Comparison of ENCODE assay signal across 8 cellular contexts in genomic region chr11:65780770-65781151, GRCh38. TPM values are rescaled to one million over a fixed set of nuclear protein-coding genes. Genes with fewer than 3 reads are reported as not detected.
DNase-seq lines count a peak whose midpoint lies in the region; ATAC-seq, FAIRE-seq and TF ChIP-seq lines count a peak whose summit lies in the region.

A gene with protein sequence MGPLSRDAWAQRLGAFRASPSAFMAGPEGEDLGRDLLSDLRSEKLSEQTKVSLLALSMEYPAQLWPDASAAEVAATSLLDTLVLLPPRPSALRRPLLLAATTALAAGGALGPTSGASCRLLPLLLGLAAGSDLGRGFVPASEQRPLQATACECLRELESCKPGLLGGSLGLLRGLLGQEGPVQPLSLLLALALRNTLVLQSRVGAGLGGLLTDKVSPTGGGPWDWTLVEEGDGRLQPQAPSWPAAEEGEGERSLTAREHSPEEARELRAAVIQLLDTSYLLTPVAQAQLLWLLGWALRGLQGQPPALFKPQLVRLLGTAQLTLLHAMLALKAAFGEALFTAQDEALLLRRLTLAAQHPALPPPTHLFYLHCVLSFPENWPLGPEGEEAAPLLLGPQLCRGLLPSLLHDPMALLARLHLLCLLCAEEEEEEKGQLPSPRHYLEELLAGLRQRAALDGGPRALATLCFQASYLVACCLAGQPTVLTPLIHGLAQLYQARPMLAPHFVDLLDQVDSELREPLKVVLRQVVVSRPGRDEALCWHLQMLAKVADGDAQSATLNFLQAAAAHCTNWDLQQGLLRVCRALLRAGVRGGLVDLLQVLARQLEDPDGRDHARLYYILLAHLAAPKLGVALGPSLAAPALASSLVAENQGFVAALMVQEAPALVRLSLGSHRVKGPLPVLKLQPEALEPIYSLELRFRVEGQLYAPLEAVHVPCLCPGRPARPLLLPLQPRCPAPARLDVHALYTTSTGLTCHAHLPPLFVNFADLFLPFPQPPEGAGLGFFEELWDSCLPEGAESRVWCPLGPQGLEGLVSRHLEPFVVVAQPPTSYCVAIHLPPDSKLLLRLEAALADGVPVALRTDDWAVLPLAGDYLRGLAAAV (minus strand): TSS chr11:65780976. CDS start chr11:65780591, 385 bp downstream.

- peak within 1 kb of the TSS; percentile 81 to 96 for H3K9ac ChIP-seq in duodenal mucosa (ENCODE audit: low read depth in 1 of 2, low read length in 2 of 2)

- FAIRE-seq in H54 (lab: Jason Lieb, UNC) = no peak

- peak within 1 kb of the TSS; percentile 70 for H3K27ac ChIP-seq in duodenal mucosa (ENCODE audit: low read depth, low read length)

- peak; percentile 71 for TF ChIP-seq POLR2A in H54 (IDR thresholded peaks at IDR 0.05; ENCODE audit: low read depth, low read length)
- no peak for TF ChIP-seq POLR2A in lower leg skin (IDR thresholded peaks at IDR 0.05)

- DNase-seq in GM12864 (ENCODE audit: low read depth) = no peak
- peak; percentile 86 for DNase-seq in H54 (ENCODE audit: insufficient read length, low spot score)
- DNase-seq in NAMALWA (ENCODE audit: low spot score) = peak; percentile 75
- DNase-seq in activated CD4-positive, alpha-beta T cell treated with anti-CD3 and anti-CD28 coated beads, Interleukin-2, amount 50 U/mL, for 24 hours (ENCODE audit: low read depth in 1 of 2, low spot score in 1 of 2) = peak; percentile 47 to 59
- DNase-seq in lower leg skin (ENCODE audit: low spot score in 2 of 2) = peak in 1 of 2 donors; percentile 91
- peak in 2 of 3 donors; percentile 53 to 64 for DNase-seq in stimulated activated CD4-positive, alpha-beta T cell treated with anti-CD3 and anti-CD28 coated beads, TNF-alpha, amount 100 ng/mL, for 1 hour (ENCODE audit: low read depth in 3 of 3, low spot score in 1 of 3)

- TF ChIP-seq CTCF in GM12864 (IDR thresholded peaks at IDR 0.05; ENCODE audit: low read depth, low read length, missing control alignments) = no peak
- no peak for TF ChIP-seq CTCF in lower leg skin (IDR thresholded peaks at IDR 0.05)

- no peak for ATAC-seq in GM21717 (IDR thresholded peaks at IDR 0.05; ENCODE audit: unreplicated experiment)

- no peaks in the 10 kb centered on the region for H3K9me3 ChIP-seq in duodenal mucosa (ENCODE audit: control insufficient read depth in 1 of 2, low read length in 2 of 2)

- H3K4me1 ChIP-seq in duodenal mucosa (ENCODE audit: control insufficient read depth in 1 of 2, insufficient read depth in 2 of 2, low read length in 2 of 2) = peaks cover 17 to 21% of the 10 kb centered on the region in 2 donors

- 1% methylated on average over 24 of the region's 59 CpGs; no CpG with 5 or more reads in 1 of the 2 donors for WGBS in lower leg skin, 2 donors

- intact Hi-C loops in lower leg skin (cut with DNase I; ENCODE audit: low total_unique reads) = no loop called here

- peak within 1 kb of the TSS; percentile 97 for H3K4me3 ChIP-seq in GM12864 (ENCODE audit: low read depth, low read length)
- H3K4me3 ChIP-seq in duodenal mucosa (ENCODE audit: low read depth in 1 of 2, low read length in 2 of 2) = peak within 1 kb of the TSS; percentile 87 to 90
- peak within 1 kb of the TSS; percentile 76 for H3K4me3 ChIP-seq in lower leg skin (ENCODE audit: low read depth, poor library complexity, severe bottlenecking)

- no peaks in the 10 kb centered on the region for H3K27me3 ChIP-seq in duodenal mucosa (ENCODE audit: control insufficient read depth in 1 of 2, insufficient read depth in 2 of 2, low read length in 2 of 2)

- H3K36me3 ChIP-seq in duodenal mucosa (ENCODE audit: control insufficient read depth in 1 of 2, insufficient read depth in 2 of 2, low read length in 2 of 2) = peaks cover 3 to 33% of the 10 kb centered on the region in 2 donors

RNA-seq across cellular contexts. Expression of the gene that starts here (rescaled TPM):
- total RNA-seq in lower leg skin = 10 to 100 TPM; 32.2 to 44.3 (median 39.7) TPM
